In genomic region chr20:49566401-49566800, GRCh38 we compare ENCODE assay signal across 14 cellular contexts. TPM values are rescaled to one million over a fixed set of nuclear protein-coding genes. Genes with fewer than 3 reads are reported as not detected.
DNase-seq lines count a peak whose midpoint lies in the region; ATAC-seq and TF ChIP-seq lines count a peak whose summit lies in the region.
"Had no signal": no experiment of that assay in that cellular context is flagged by ENCODE, and none has a peak within 500 bp of the region (broad histone marks: within the 10 kb centered on the region; RNA-seq: fewer than 3 reads in every experiment).

No MANE protein-coding gene starts in this region.

- TF ChIP-seq POLR2A in right lobe of liver (IDR thresholded peaks at IDR 0.05) = no peak
- no peak for TF ChIP-seq POLR2A in suprapubic skin (IDR thresholded peaks at IDR 0.05)

- intact Hi-C loops in right lobe of liver (cut with DNase I) = no loop called here

- H3K9me3 Mint-ChIP-seq in T-helper 2 cell treated with Interferon-gamma antibody and Interleukin-4, amounts not matched to agents 5 μg/mL and 100 μg/mL, for 36 hours = peaks cover 5% of the 10 kb centered on the region

- peaks cover 23% of the 10 kb centered on the region for H3K27me3 Mint-ChIP-seq in T-helper 2 cell treated with Interferon-gamma antibody and Interleukin-4, amounts not matched to agents 5 μg/mL and 100 μg/mL, for 36 hours (ENCODE audit: low read depth)

- H3K27me3 ChIP-seq in right lobe of liver (no peaks in the 10 kb centered on the region), suprapubic skin (peaks cover 38% of the 10 kb centered on the region)

- H3K4me3 ChIP-seq in astrocyte of the spinal cord (ENCODE audit: low read depth, low read length) (peak overlapping the region; percentile 56), right lobe of liver (peak overlapping the region in 2 of 3 donors; percentile 14 to 15), suprapubic skin (peak overlapping the region; percentile 8)

- no peaks in the 10 kb centered on the region for H3K9me3 ChIP-seq in right lobe of liver
- H3K9me3 ChIP-seq in suprapubic skin = no peaks in the 10 kb centered on the region

- peaks cover 15% of the 10 kb centered on the region for H3K36me3 Mint-ChIP-seq in T-helper 2 cell treated with Interferon-gamma antibody and Interleukin-4, amounts not matched to agents 5 μg/mL and 100 μg/mL, for 36 hours (ENCODE audit: low read depth)

- H3K4me1 ChIP-seq in right lobe of liver (peaks cover 0 to 6% (median 0%) of the 10 kb centered on the region in 4 donors), suprapubic skin (peaks cover 22% of the 10 kb centered on the region)

- in situ Hi-C loops in astrocyte of the spinal cord (cut with HindIII; ENCODE audit: low sequenced_read_pairs) = no loop called here

- H3K4me1 Mint-ChIP-seq in T-helper 2 cell treated with Interferon-gamma antibody and Interleukin-4, amounts not matched to agents 5 μg/mL and 100 μg/mL, for 36 hours (ENCODE audit: low read depth) = peaks cover 24% of the 10 kb centered on the region

- H3K36me3 ChIP-seq in right lobe of liver = no peaks in the 10 kb centered on the region
- no peaks in the 10 kb centered on the region for H3K36me3 ChIP-seq in suprapubic skin

- no peak overlapping the region for H3K27ac Mint-ChIP-seq in T-helper 2 cell treated with Interferon-gamma antibody and Interleukin-4, amounts not matched to agents 5 μg/mL and 100 μg/mL, for 36 hours
- H3K27ac Mint-ChIP-seq: naive B cell had no signal

- no peak for DNase-seq in T-helper 2 cell treated with Interferon-gamma antibody and Interleukin-4, amounts not matched to agents 5 μg/mL and 100 μg/mL, for 36 hours (ENCODE audit: low spot score)
- no peak for DNase-seq in T-helper 2 cell
- DNase-seq in astrocyte of the spinal cord (ENCODE audit: low read depth, low spot score) = no peak
- DNase-seq in right lobe of liver = no peak
- no peak for DNase-seq in suprapubic skin (ENCODE audit: low spot score in 2 of 2)
- DNase-seq in NCI-H1092 (lab: John Stamatoyannopoulos, UW) = no peak
- DNase-seq in stimulated activated CD4-positive, alpha-beta T cell treated with anti-CD3 and anti-CD28 coated beads, Interleukin-15, amount 100 ng/mL, for 24 hours = no peak
- DNase-seq: 8988T; activated CD4-positive, CD25-positive, alpha-beta regulatory T cell; HCEC 1CT; naive B cell; NCI-H2171 treated with DMSO at 0.1 percent for 48 hours; small intestine had no signal

- TF ChIP-seq CTCF in astrocyte of the spinal cord (IDR thresholded peaks at IDR 0.05; ENCODE audit: low read depth, low read length) (no peak), right lobe of liver (IDR thresholded peaks at IDR 0.05) (no peak), suprapubic skin (IDR thresholded peaks at IDR 0.05) (no peak)

- H3K27ac ChIP-seq in right lobe of liver (peak overlapping the region; percentile 40 to 56 (median 52)), suprapubic skin (peak overlapping the region; percentile 83)

- ATAC-seq in right lobe of liver = no peak
- no peak for ATAC-seq in HG02884 (IDR thresholded peaks at IDR 0.05; ENCODE audit: unreplicated experiment)

- WGBS in right lobe of liver (ENCODE audit: insufficient coverage, low coverage, low lambda C conversion rate, missing lambda C conversion rate) = 66% methylated on average over 3 of the region's 3 CpGs
- WGBS in suprapubic skin = 73% methylated on average over 3 of the region's 3 CpGs

- TF ChIP-seq EP300 in suprapubic skin (IDR thresholded peaks at IDR 0.05) = no peak

- peak overlapping the region; percentile 47 for H3K4me3 Mint-ChIP-seq in T-helper 2 cell treated with Interferon-gamma antibody and Interleukin-4, amounts not matched to agents 5 μg/mL and 100 μg/mL, for 36 hours
- H3K4me3 Mint-ChIP-seq: naive B cell had no signal

RNA-seq across cellular contexts. Expression of gene PTGIS, which starts 1.5 kb away (rescaled TPM):
- total RNA-seq in right lobe of liver (10 to 100 TPM in 5 of 6 experiments, 1 to 10 TPM in 1; 9.0 to 30.5 (median 13.7) TPM), suprapubic skin (10 to 100 TPM in 1 of 4 donors, 1 to 10 TPM in 3; 4.3 to 14.4 (median 7.0) TPM)
